Comparison of ENCODE assay signal across 1 cellular context in genomic region chr12:82314406-82314892, GRCh38.
TF ChIP-seq lines count a peak whose summit lies in the region.

No MANE protein-coding gene starts in this region.

TF ChIP-seq in HepG2, 621 proteins besides CTCF, POLR2A, EP300 and RAD21 (continued from another document and continues in another):
- TF ChIP-seq MNT (IDR thresholded peaks at IDR 0.05) (no peak), AHR (CRISPR knock-in tag; IDR thresholded peaks at IDR 0.05) (no peak), ZNF331 (CRISPR knock-in tag; IDR thresholded peaks at IDR 0.05) (no peak; the same call in 1 of the 2 replicates), ATF6 (CRISPR knock-in tag; conservative IDR thresholded peaks at IDR 0.05) (no peak), ZBTB3 (CRISPR knock-in tag; IDR thresholded peaks at IDR 0.05; ENCODE audit: borderline replicate concordance, low read depth) (no peak), ATRX (CRISPR knock-in tag; IDR thresholded peaks at IDR 0.05; ENCODE audit: borderline replicate concordance) (no peak), ZFP82 (CRISPR knock-in tag; IDR thresholded peaks at IDR 0.05; ENCODE audit: borderline replicate concordance) (no peak), ATF4 (CRISPR knock-in tag; IDR thresholded peaks at IDR 0.05) (no peak), RERE (CRISPR knock-in tag; IDR thresholded peaks at IDR 0.05; ENCODE audit: low read depth) (no peak), ZNF431 (CRISPR knock-in tag; IDR thresholded peaks at IDR 0.05; ENCODE audit: borderline replicate concordance, low read depth) (0 out of 2 replicates have a peak, but pooled peaks have one; percentile 53), ZFX (CRISPR knock-in tag; IDR thresholded peaks at IDR 0.05; ENCODE audit: low read depth) (peak; percentile 44; the same call in 1 of the 2 replicates), ZNF772 (CRISPR knock-in tag; IDR thresholded peaks at IDR 0.05) (0 out of 2 replicates have a peak, but pooled peaks have one; percentile 19), ZUFSP (CRISPR knock-in tag; IDR thresholded peaks at IDR 0.05; ENCODE audit: borderline replicate concordance) (no peak), ZNF121 (CRISPR knock-in tag; IDR thresholded peaks at IDR 0.05) (0 out of 2 replicates have a peak, but pooled peaks have one; percentile 16), MYNN (CRISPR knock-in tag; IDR thresholded peaks at IDR 0.05; ENCODE audit: low read depth) (0 out of 2 replicates have a peak, but pooled peaks have one; percentile 53), SOX13 (IDR thresholded peaks at IDR 0.05) (no peak), SOX13 (CRISPR knock-in tag; conservative IDR thresholded peaks at IDR 0.05 in 1 of 2, IDR thresholded peaks at IDR 0.05 in 1 of 2) (0 out of 4 replicates have a peak, but pooled peaks of 1 of the 2 experiments have one; percentile 24), AKNA (CRISPR knock-in tag; IDR thresholded peaks at IDR 0.05; ENCODE audit: borderline replicate concordance) (no peak), ZNF788 (CRISPR knock-in tag; IDR thresholded peaks at IDR 0.05; ENCODE audit: borderline replicate concordance) (peak; percentile 22; the same call in 1 of the 2 replicates), CCAR2 (optimal IDR thresholded peaks at IDR 0.05; ENCODE audit: low read depth, low read length) (no peak), ZNF766 (CRISPR knock-in tag; IDR thresholded peaks at IDR 0.05; ENCODE audit: borderline replicate concordance) (no peak), CEBPB (IDR thresholded peaks at IDR 0.05; ENCODE audit: borderline replicate concordance, low read depth, low read length) (peak; percentile 33; the same call in 1 of the 2 replicates), CBFB (CRISPR knock-in tag; IDR thresholded peaks at IDR 0.05) (no peak), ZNF124 (CRISPR knock-in tag; IDR thresholded peaks at IDR 0.05) (no peak), MIXL1 (CRISPR knock-in tag; IDR thresholded peaks at IDR 0.05) (no peak), FOXP1 (IDR thresholded peaks at IDR 0.05) (no peak), FOXP1 (CRISPR knock-in tag; IDR thresholded peaks at IDR 0.05) (no peak), ZBTB7A (CRISPR knock-in tag; IDR thresholded peaks at IDR 0.05) (no peak), FOXP4 (CRISPR knock-in tag; IDR thresholded peaks at IDR 0.05) (no peak), YEATS4 (CRISPR knock-in tag; IDR thresholded peaks at IDR 0.05; ENCODE audit: borderline replicate concordance) (no peak), TRAFD1 (CRISPR knock-in tag; IDR thresholded peaks at IDR 0.05; ENCODE audit: borderline replicate concordance) (no peak), ZNF644 (CRISPR knock-in tag; IDR thresholded peaks at IDR 0.05; ENCODE audit: low read depth) (no peak), ZNF746 (CRISPR knock-in tag; IDR thresholded peaks at IDR 0.05) (no peak), ONECUT2 (CRISPR knock-in tag; IDR thresholded peaks at IDR 0.05) (no peak), ESRRA (CRISPR knock-in tag; IDR thresholded peaks at IDR 0.05; ENCODE audit: low read depth) (no peak), ZNF264 (CRISPR knock-in tag; IDR thresholded peaks at IDR 0.05) (no peak), ZNF501 (CRISPR knock-in tag; IDR thresholded peaks at IDR 0.05) (peak; percentile 58), SRF (IDR thresholded peaks at IDR 0.05; ENCODE audit: low read depth, low read length) (no peak), JARID2 (CRISPR knock-in tag; IDR thresholded peaks at IDR 0.05; ENCODE audit: insufficient replicate concordance) (no peak), ZNF720 (CRISPR knock-in tag; IDR thresholded peaks at IDR 0.05) (no peak), FOXK2 (IDR thresholded peaks at IDR 0.05) (no peak), POLR2AphosphoS5 (IDR thresholded peaks at IDR 0.05; ENCODE audit: low read depth, low read length) (no peak)
